ENCODE assay signal across 9 cellular contexts in the genomic region with DNA sequence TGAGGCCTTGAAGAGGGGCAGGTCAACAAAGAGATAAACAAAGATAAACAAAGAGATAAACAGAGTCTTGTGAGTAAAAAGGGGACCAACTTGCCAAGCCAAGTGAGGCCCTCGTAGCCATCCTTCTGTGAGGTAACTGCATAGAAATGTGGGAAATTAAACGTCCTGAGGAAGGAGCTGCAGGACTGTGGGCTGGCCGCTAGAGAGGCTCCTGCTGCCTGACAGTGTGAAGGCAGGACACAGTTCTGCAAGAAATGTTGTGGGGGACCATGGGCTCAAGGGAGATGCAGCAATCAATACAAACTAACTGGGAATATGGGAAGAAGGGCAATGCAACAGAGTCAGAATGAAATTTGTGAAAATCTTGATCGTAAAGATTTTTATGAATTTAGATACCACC.
DNase-seq lines count a peak whose midpoint lies in the region; ATAC-seq and TF ChIP-seq lines count a peak whose summit lies in the region.
"Had no signal": no experiment of that assay in that cellular context is flagged by ENCODE, and none has a peak within 500 bp of the region (broad histone marks: within the 10 kb centered on the region; RNA-seq: fewer than 3 reads in every experiment).

No MANE protein-coding gene starts in this region.

- peaks cover 6% of the 10 kb centered on the region for H3K27me3 ChIP-seq in kidney epithelial cell (ENCODE audit: control insufficient read depth, insufficient read depth, low read length)

- no peak overlapping the region for H3K4me3 ChIP-seq in kidney epithelial cell (ENCODE audit: low read depth, low read length)

- H3K27me3 Mint-ChIP-seq in WTC11 (ENCODE audit: low read depth) = no peaks in the 10 kb centered on the region

- peak; percentile 95 for ATAC-seq in WTC11
- no peak for ATAC-seq in GM18502 (IDR thresholded peaks at IDR 0.05; ENCODE audit: poor library complexity, unreplicated experiment)
- no peak for ATAC-seq in GM18517 (IDR thresholded peaks at IDR 0.05; ENCODE audit: unreplicated experiment)

- H3K36me3 ChIP-seq in kidney epithelial cell (ENCODE audit: control insufficient read depth, insufficient read depth, low read length) = no peaks in the 10 kb centered on the region

- POLR2A ChIA-PET in WTC11 (lab: Charles Lee) = no interaction called here

- no peaks in the 10 kb centered on the region for H3K36me3 Mint-ChIP-seq in WTC11

- H3K4me3 Mint-ChIP-seq in WTC11 = no peak overlapping the region
- H3K4me3 Mint-ChIP-seq: T-helper 1 cell treated with Interleukin-12 subunit alpha and Interleukin-12 subunit beta and Interleukin-4 antibody, amounts not matched to agents 30 μg/mL and 1 μg/mL, for 36 hours had no signal

- DNase-seq in DMS53 treated with DMSO at 0.1 percent for 48 hours (lab: John Stamatoyannopoulos, UW; ENCODE audit: unreplicated experiment) (peak; percentile 13), HuH-7 (ENCODE audit: low spot score) (peak; percentile 19), WTC11 (ENCODE audit: low spot score) (peak; percentile 56), kidney epithelial cell (ENCODE audit: low read depth) (no peak), NOMO-1 treated with DMSO at 0.1 percent for 48 hours (lab: John Stamatoyannopoulos, UW; ENCODE audit: unreplicated experiment) (no peak), HK-2 (ENCODE audit: unreplicated experiment) (no peak)

- CTCF ChIA-PET in WTC11 (lab: Charles Lee) = interaction anchor here (0.6 to 4.1 kb wide), 18 partner anchors 9 to 721 kb away, joined by 3 to 29 read pairs (median 4); partner anchors contain the start of gene SLC8A3

- H3K9me3 Mint-ChIP-seq in WTC11 = no peaks in the 10 kb centered on the region
- H3K9me3 Mint-ChIP-seq: T-helper 1 cell treated with Interleukin-12 subunit alpha and Interleukin-12 subunit beta and Interleukin-4 antibody, amounts not matched to agents 30 μg/mL and 1 μg/mL, for 36 hours had no signal

- H3K27ac Mint-ChIP-seq in WTC11 = no peak overlapping the region
- H3K27ac Mint-ChIP-seq: T-helper 1 cell treated with Interleukin-12 subunit alpha and Interleukin-12 subunit beta and Interleukin-4 antibody, amounts not matched to agents 30 μg/mL and 1 μg/mL, for 36 hours had no signal

- TF ChIP-seq CTCF in WTC11 (IDR thresholded peaks at IDR 0.05) (no peak), kidney epithelial cell (IDR thresholded peaks at IDR 0.05; ENCODE audit: insufficient read depth, low read length, poor library complexity, severe bottlenecking) (peak; percentile 27)

- H3K4me1 Mint-ChIP-seq in WTC11 = peaks cover 31% of the 10 kb centered on the region

TF ChIP-seq in WTC11, 78 proteins besides CTCF, POLR2A, EP300 and RAD21:
- no peak for TF ChIP-seq ETV6 (CRISPR knock-in tag; IDR thresholded peaks at IDR 0.05)
- no peak for TF ChIP-seq NFE2L1 (CRISPR knock-in tag; IDR thresholded peaks at IDR 0.05)
- TF ChIP-seq ZNF219 (CRISPR knock-in tag; IDR thresholded peaks at IDR 0.05; ENCODE audit: borderline replicate concordance) = no peak
- TF ChIP-seq TCF7 (CRISPR knock-in tag; IDR thresholded peaks at IDR 0.05; ENCODE audit: low read depth) = no peak
- no peak for TF ChIP-seq SMAD3 (CRISPR knock-in tag; IDR thresholded peaks at IDR 0.05; ENCODE audit: borderline replicate concordance)
- TF ChIP-seq CREM (CRISPR knock-in tag; IDR thresholded peaks at IDR 0.05) = no peak
- TF ChIP-seq GRHL2 (CRISPR knock-in tag; IDR thresholded peaks at IDR 0.05; ENCODE audit: insufficient replicate concordance, severe bottlenecking) = no peak
- no peak for TF ChIP-seq ATF3 (CRISPR knock-in tag; conservative IDR thresholded peaks at IDR 0.05)
- no peak for TF ChIP-seq GTF2I (CRISPR knock-in tag; conservative IDR thresholded peaks at IDR 0.05)
- TF ChIP-seq, protein P1, sequence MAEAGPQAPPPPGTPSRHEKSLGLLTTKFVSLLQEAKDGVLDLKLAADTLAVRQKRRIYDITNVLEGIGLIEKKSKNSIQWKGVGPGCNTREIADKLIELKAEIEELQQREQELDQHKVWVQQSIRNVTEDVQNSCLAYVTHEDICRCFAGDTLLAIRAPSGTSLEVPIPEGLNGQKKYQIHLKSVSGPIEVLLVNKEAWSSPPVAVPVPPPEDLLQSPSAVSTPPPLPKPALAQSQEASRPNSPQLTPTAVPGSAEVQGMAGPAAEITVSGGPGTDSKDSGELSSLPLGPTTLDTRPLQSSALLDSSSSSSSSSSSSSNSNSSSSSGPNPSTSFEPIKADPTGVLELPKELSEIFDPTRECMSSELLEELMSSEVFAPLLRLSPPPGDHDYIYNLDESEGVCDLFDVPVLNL (CRISPR knock-in tag; IDR thresholded peaks at IDR 0.05; ENCODE audit: borderline replicate concordance, low read depth) = no peak
- no peak for TF ChIP-seq ZNF281 (CRISPR knock-in tag; IDR thresholded peaks at IDR 0.05)

Comparison
In these comparisons a context has a peak if more than half of its experiments do, and no peak if none do; other contexts are left out.
1. DNase-seq: peak in DMS53 treated with DMSO at 0.1 percent for 48 hours (single experiment), HuH-7 (single experiment) and WTC11 (single experiment); none in kidney epithelial cell (single experiment), NOMO-1 treated with DMSO at 0.1 percent for 48 hours (single experiment) and HK-2 (single experiment).